22 cellular contexts compared by ENCODE assay signal in the genomic region with DNA sequence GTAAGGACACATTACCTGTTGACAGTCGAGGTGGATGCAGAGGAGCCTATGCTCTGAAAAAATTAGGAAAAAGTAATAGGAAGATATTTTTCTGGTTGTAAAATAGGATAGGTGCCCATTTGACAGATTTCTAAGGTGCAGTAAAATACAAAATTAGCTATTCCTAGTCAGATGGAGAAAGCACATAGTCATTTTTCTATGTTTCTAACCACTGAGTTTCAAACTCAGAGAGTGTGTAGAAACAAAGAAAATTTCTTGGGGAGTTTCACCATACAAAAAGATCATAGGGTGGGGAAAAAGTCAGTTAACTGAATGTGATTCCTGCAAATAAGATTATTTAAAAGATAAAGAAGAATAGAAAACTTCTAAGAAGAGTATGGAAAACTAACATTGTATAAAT.
"Had no signal": no experiment of that assay in that cellular context is flagged by ENCODE, and none has a peak within 500 bp of the region (broad histone marks: within the 10 kb centered on the region; RNA-seq: fewer than 3 reads in every experiment).

No MANE protein-coding gene starts in this region.

- H3K4me2 ChIP-seq: SK-N-SH had no signal

- ATAC-seq: HepG2, T-cell had no signal

- DNase-seq: IMR-90, Karpas-422, KG1, MM.1S, NCI-H1092 treated with DMSO at 0.1 percent for 48 hours, NCI-H1436, NCI-H187, NCI-H2029, NCI-H2081 treated with DMSO at 0.1 percent for 48 hours, NCI-H2171, NCI-H226, NCI-H446, NCI-H510A, NCI-H524 treated with DMSO at 0.1 percent for 48 hours, NCI-H774, RPMI8226, SHP77, SK-N-SH, SW 1271, T-cell had no signal

- H3K9me3 ChIP-seq: SK-N-SH had no signal

- FAIRE-seq: HepG2, RCC 7860 had no signal

- H3K9ac ChIP-seq: SK-N-SH had no signal
